In the genomic region with DNA sequence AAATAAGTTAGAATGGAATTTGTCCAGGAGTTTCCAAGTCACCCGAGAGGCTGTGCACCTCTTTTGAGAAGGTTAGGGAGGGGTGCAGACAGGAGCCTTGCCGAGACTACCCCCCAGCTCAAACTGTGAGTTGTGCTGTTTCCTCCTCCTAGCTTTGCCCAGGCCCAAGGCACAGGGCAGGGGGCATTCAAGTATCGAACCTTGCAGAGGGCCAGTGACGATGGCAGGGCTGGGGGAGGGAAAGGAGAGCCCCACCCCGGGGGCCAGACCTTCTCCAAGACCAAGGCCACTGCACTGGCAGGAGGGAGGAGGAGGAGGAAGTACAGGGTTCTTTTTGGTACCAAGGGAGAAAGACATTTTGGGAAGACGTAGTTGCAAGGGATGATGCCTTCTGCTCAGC, we compare ENCODE assay signal across 28 cellular contexts.
"Had no signal": no experiment of that assay in that cellular context is flagged by ENCODE, and none has a peak within 500 bp of the region (broad histone marks: within the 10 kb centered on the region; RNA-seq: fewer than 3 reads in every experiment).

No MANE protein-coding gene starts in this region.

- ATAC-seq: stimulated activated effector memory CD8-positive, alpha-beta T cell treated with anti-CD3 and anti-CD28 coated beads, Interleukin-12 subunit alpha, Interleukin-12 subunit beta, amount 100 ng/mL, for 72 hours; stimulated activated memory B cell treated with anti-CD40 and anti-IgM and Interleukin-4, amounts not matched to agents 10 μg/mL and 1 μg/mL and 100 μg/mL, for 72 hours; stimulated activated naive B cell treated with anti-CD40 and anti-IgM and Interleukin-4, amounts not matched to agents 10 μg/mL and 1 μg/mL and 100 μg/mL, for 72 hours; stimulated activated naive CD8-positive, alpha-beta T cell treated with anti-CD3 and anti-CD28 coated beads, Interleukin-15, amount 100 ng/mL, for 72 hours; stimulated activated naive CD8-positive, alpha-beta T cell treated with anti-CD3 and anti-CD28 coated beads, Interleukin-15, Interleukin-2, amounts not matched to agents 100 U/mL and 50 U/mL, for 24 hours had no signal

- H3K27me3 Mint-ChIP-seq: stimulated activated memory B cell treated with anti-CD40 and anti-IgM and Interleukin-4, amounts not matched to agents 10 μg/mL and 1 μg/mL and 100 μg/mL, for 72 hours; stimulated activated naive B cell treated with anti-CD40 and anti-IgM and Interleukin-4, amounts not matched to agents 10 μg/mL and 1 μg/mL and 100 μg/mL, for 72 hours; stimulated activated naive CD8-positive, alpha-beta T cell treated with anti-CD3 and anti-CD28 coated beads, Interleukin-15, amount 100 ng/mL, for 72 hours; stimulated activated naive CD8-positive, alpha-beta T cell treated with anti-CD3 and anti-CD28 coated beads, Interleukin-15, Interleukin-2, amounts not matched to agents 100 ng/mL and 50 ng/mL, for 24 hours; type B pancreatic cell had no signal

- FAIRE-seq: urothelium cell line had no signal

- H3K36me3 Mint-ChIP-seq: stimulated activated effector memory CD8-positive, alpha-beta T cell treated with anti-CD3 and anti-CD28 coated beads, Interleukin-12 subunit alpha, Interleukin-12 subunit beta, amount 100 ng/mL, for 72 hours; stimulated activated memory B cell treated with anti-CD40 and anti-IgM and Interleukin-4, amounts not matched to agents 10 μg/mL and 1 μg/mL and 100 μg/mL, for 72 hours; stimulated activated naive B cell treated with anti-CD40 and anti-IgM and Interleukin-4, amounts not matched to agents 10 μg/mL and 1 μg/mL and 100 μg/mL, for 72 hours; type B pancreatic cell had no signal

- H3K27ac Mint-ChIP-seq: stimulated activated effector memory CD8-positive, alpha-beta T cell treated with anti-CD3 and anti-CD28 coated beads, Interleukin-12 subunit alpha, Interleukin-12 subunit beta, amount 100 ng/mL, for 72 hours; stimulated activated memory B cell treated with anti-CD40 and anti-IgM and Interleukin-4, amounts not matched to agents 10 μg/mL and 1 μg/mL and 100 μg/mL, for 72 hours; stimulated activated naive B cell treated with anti-CD40 and anti-IgM and Interleukin-4, amounts not matched to agents 10 μg/mL and 1 μg/mL and 100 μg/mL, for 72 hours; stimulated activated naive CD8-positive, alpha-beta T cell treated with anti-CD3 and anti-CD28 coated beads, Interleukin-15, amount 100 ng/mL, for 72 hours; stimulated activated naive CD8-positive, alpha-beta T cell treated with anti-CD3 and anti-CD28 coated beads, Interleukin-15, Interleukin-2, amounts not matched to agents 100 ng/mL and 50 ng/mL, for 24 hours; type B pancreatic cell had no signal

- H3K4me3 ChIP-seq: stomach, suprapubic skin, testis, thoracic aorta, thyroid gland, tibial artery, tibial nerve, transverse colon, upper lobe of left lung, uterus, vagina had no signal

- H3K9me3 ChIP-seq: testis, thoracic aorta, thyroid gland, tibial artery, transverse colon, uterus, vagina had no signal

- H3K36me3 ChIP-seq: stomach, suprapubic skin, thoracic aorta, thyroid gland, tibial artery, tibial nerve, transverse colon, upper lobe of left lung, uterus, vagina had no signal

- H3K4me1 Mint-ChIP-seq: stimulated activated effector memory CD8-positive, alpha-beta T cell treated with anti-CD3 and anti-CD28 coated beads, Interleukin-12 subunit alpha, Interleukin-12 subunit beta, amount 100 ng/mL, for 72 hours; stimulated activated memory B cell treated with anti-CD40 and anti-IgM and Interleukin-4, amounts not matched to agents 10 μg/mL and 1 μg/mL and 100 μg/mL, for 72 hours; stimulated activated naive B cell treated with anti-CD40 and anti-IgM and Interleukin-4, amounts not matched to agents 10 μg/mL and 1 μg/mL and 100 μg/mL, for 72 hours; stimulated activated naive CD8-positive, alpha-beta T cell treated with anti-CD3 and anti-CD28 coated beads, Interleukin-15, amount 100 ng/mL, for 72 hours had no signal

- H3K27ac ChIP-seq: stomach, suprapubic skin, testis, thoracic aorta, thyroid gland, tibial artery, tibial nerve, transverse colon, upper lobe of left lung, uterus, vagina had no signal

- H3K27me3 ChIP-seq: stomach, suprapubic skin, testis, thyroid gland, tibial artery, tibial nerve, transverse colon, upper lobe of left lung, uterus, vagina had no signal

- DNase-seq: stimulated activated CD4-positive, alpha-beta T cell treated with anti-CD3 and anti-CD28 coated beads, Interleukin-2, amount 100 ng/mL, for 24 hours; stimulated activated CD4-positive, alpha-beta T cell treated with anti-CD3 and anti-CD28 coated beads, Interleukin-2, amount 100 ng/mL, for 48 hours; stimulated activated CD4-positive, alpha-beta T cell treated with anti-CD3 and anti-CD28 coated beads, Interleukin-4, amount 100 ng/mL, for 1 hour; stimulated activated CD4-positive, alpha-beta T cell treated with anti-CD3 and anti-CD28 coated beads, Interleukin-4, amount 100 ng/mL, for 24 hours; stimulated activated CD4-positive, alpha-beta T cell treated with anti-CD3 and anti-CD28 coated beads, Interleukin-4, amount 100 ng/mL, for 4 hours; stimulated activated naive B cell treated with anti-CD40 and anti-IgM and Interleukin-4, amounts not matched to agents 10 μg/mL and 1 μg/mL and 100 μg/mL, for 72 hours; stimulated activated naive CD4-positive, alpha-beta T cell; stimulated activated naive CD4-positive, alpha-beta T cell treated with Interleukin-2 at 50 U/mL for 16 hours; stimulated activated naive CD8-positive, alpha-beta T cell treated with anti-CD3 and anti-CD28 coated beads, Interleukin-15, amount 100 ng/mL, for 72 hours; stimulated activated naive CD8-positive, alpha-beta T cell treated with anti-CD3 and anti-CD28 coated beads, Interleukin-15, Interleukin-2, amounts not matched to agents 100 U/mL and 50 U/mL, for 24 hours; stomach; substantia nigra; testis; thyroid gland; tibial artery; transverse colon; trophoblast cell; uterus had no signal

- H3K4me1 ChIP-seq: stomach, suprapubic skin, testis, thyroid gland, tibial artery, tibial nerve, transverse colon, upper lobe of left lung, uterus, vagina had no signal

- H3K4me3 Mint-ChIP-seq: stimulated activated effector memory CD8-positive, alpha-beta T cell treated with anti-CD3 and anti-CD28 coated beads, Interleukin-12 subunit alpha, Interleukin-12 subunit beta, amount 100 ng/mL, for 72 hours; stimulated activated memory B cell treated with anti-CD40 and anti-IgM and Interleukin-4, amounts not matched to agents 10 μg/mL and 1 μg/mL and 100 μg/mL, for 72 hours; stimulated activated naive B cell treated with anti-CD40 and anti-IgM and Interleukin-4, amounts not matched to agents 10 μg/mL and 1 μg/mL and 100 μg/mL, for 72 hours; stimulated activated naive CD8-positive, alpha-beta T cell treated with anti-CD3 and anti-CD28 coated beads, Interleukin-15, amount 100 ng/mL, for 72 hours; stimulated activated naive CD8-positive, alpha-beta T cell treated with anti-CD3 and anti-CD28 coated beads, Interleukin-15, Interleukin-2, amounts not matched to agents 100 ng/mL and 50 ng/mL, for 24 hours; type B pancreatic cell had no signal
